Comparison of ENCODE assay signal across 18 cellular contexts in the genomic region with DNA sequence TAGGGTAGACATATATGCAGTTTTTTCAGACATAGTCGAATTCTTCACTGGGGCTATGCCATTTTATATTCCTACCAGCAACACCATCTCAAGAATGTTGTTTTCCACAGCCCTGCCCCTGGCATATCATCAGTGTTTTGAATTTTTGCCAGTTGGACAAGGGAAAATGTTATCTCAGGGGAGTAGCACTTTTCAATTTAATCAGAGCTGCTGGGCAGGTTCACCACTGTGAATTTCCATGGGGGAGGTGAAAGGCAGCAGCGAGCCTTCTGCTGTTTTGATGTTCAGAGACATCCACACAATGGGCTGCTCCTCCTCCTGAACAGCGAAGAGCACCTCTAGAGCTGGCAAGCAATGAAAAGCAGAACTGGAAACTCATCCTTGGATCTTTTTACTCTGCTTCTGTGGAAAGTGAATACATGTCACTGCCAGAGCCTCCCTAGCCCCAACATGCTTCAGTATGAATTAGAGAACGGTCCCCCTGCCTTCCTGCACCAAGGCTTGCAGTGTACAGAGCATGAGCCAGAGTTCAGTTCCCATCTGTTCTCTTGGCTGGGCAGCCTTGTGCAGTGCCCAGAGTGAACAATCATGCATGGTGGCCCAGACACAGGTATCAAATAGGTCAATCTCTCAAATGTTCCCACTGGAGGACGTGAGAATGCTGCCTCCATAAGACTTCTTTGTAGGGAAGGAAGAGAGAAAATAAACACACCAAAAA. TPM values are rescaled to one million over a fixed set of nuclear protein-coding genes. Genes with fewer than 3 reads are reported as not detected.
DNase-seq lines count a peak whose midpoint lies in the region; ATAC-seq and TF ChIP-seq lines count a peak whose summit lies in the region.
"Had no signal": no experiment of that assay in that cellular context is flagged by ENCODE, and none has a peak within 500 bp of the region (broad histone marks: within the 10 kb centered on the region; RNA-seq: fewer than 3 reads in every experiment).

No MANE protein-coding gene starts in this region.

- no peaks in the 10 kb centered on the region for H3K27me3 Mint-ChIP-seq in nephron (ENCODE audit: low read depth)
- no peaks in the 10 kb centered on the region for H3K27me3 Mint-ChIP-seq in activated CD8-positive, alpha-beta T cell treated with anti-CD3 and anti-CD28 coated beads, Interleukin-2, amount 10 ng/mL, durations not matched to agents 7 days and 5 days (ENCODE audit: low read depth)
- H3K27me3 Mint-ChIP-seq in T-helper 17 cell, result peaks cover 7% of the 10 kb centered on the region

- ATAC-seq in heart left ventricle (peak; percentile 64 to 75 (median 71)), T-helper 17 cell (no peak)
- ATAC-seq in activated CD8-positive, alpha-beta T cell treated with anti-CD3 and anti-CD28 coated beads, Interleukin-2, amount 10 ng/mL, durations not matched to agents 7 days and 5 days, result no peak
- ATAC-seq: HCT116 had no signal

- DNase-seq in heart left ventricle, result no peak
- DNase-seq in left ventricle myocardium inferior, result no peak
- DNase-seq in cerebellum (ENCODE audit: low spot score), result peak; percentile 80
- DNase-seq in ovary, result no peak
- no peak for DNase-seq in activated CD8-positive, alpha-beta T cell treated with anti-CD3 and anti-CD28 coated beads, Interleukin-2, amount 10 ng/mL, durations not matched to agents 7 days and 5 days
- DNase-seq in stimulated activated CD4-positive, alpha-beta T cell treated with anti-CD3 and anti-CD28 coated beads, Interleukin-4, amount 100 ng/mL, for 1 hour, result no peak
- no peak for DNase-seq in T-helper 17 cell
- DNase-seq: Calu3, DMS79 treated with DMSO at 0.1 percent for 48 hours, GDM1, NCI-H1048, NCI-H146, NCI-H2107, NCI-H774, SIG-M5 had no signal

- peak overlapping the region; percentile 9 to 63 (median 48) for H3K27ac Mint-ChIP-seq in nephron
- H3K27ac Mint-ChIP-seq in activated CD8-positive, alpha-beta T cell treated with anti-CD3 and anti-CD28 coated beads, Interleukin-2, amount 10 ng/mL, durations not matched to agents 7 days and 5 days, result no peak overlapping the region
- H3K27ac Mint-ChIP-seq in T-helper 17 cell, result no peak overlapping the region
- H3K27ac Mint-ChIP-seq: CD14-positive monocyte had no signal

- POLR2A ChIA-PET in activated CD8-positive, alpha-beta T cell treated with anti-CD3 and anti-CD28 coated beads, Interleukin-2, amount 10 ng/mL, durations not matched to agents 7 days and 5 days (lab: Charles Lee), result no interaction called here

- H3K27me3 ChIP-seq in heart left ventricle, result no peaks in the 10 kb centered on the region
- no peaks in the 10 kb centered on the region for H3K27me3 ChIP-seq in left ventricle myocardium inferior (ENCODE audit: low read depth)
- no peaks in the 10 kb centered on the region for H3K27me3 ChIP-seq in ovary

- H3K9me3 Mint-ChIP-seq in nephron, result no peaks in the 10 kb centered on the region
- no peaks in the 10 kb centered on the region for H3K9me3 Mint-ChIP-seq in activated CD8-positive, alpha-beta T cell treated with anti-CD3 and anti-CD28 coated beads, Interleukin-2, amount 10 ng/mL, durations not matched to agents 7 days and 5 days (ENCODE audit: insufficient read depth)
- H3K9me3 Mint-ChIP-seq: CD14-positive monocyte had no signal

- TF ChIP-seq POLR2A in heart left ventricle (IDR thresholded peaks at IDR 0.05), result no peak
- TF ChIP-seq POLR2A in ovary (IDR thresholded peaks at IDR 0.05), result no peak

- H3K36me3 Mint-ChIP-seq in nephron (ENCODE audit: low read depth) (peaks cover 40% of the 10 kb centered on the region), T-helper 17 cell (ENCODE audit: low read depth) (no peaks in the 10 kb centered on the region)
- H3K36me3 Mint-ChIP-seq in activated CD8-positive, alpha-beta T cell treated with anti-CD3 and anti-CD28 coated beads, Interleukin-2, amount 10 ng/mL, durations not matched to agents 7 days and 5 days (ENCODE audit: low read depth), result no peaks in the 10 kb centered on the region
- H3K36me3 Mint-ChIP-seq: CD14-positive monocyte had no signal

- intact Hi-C loops in heart left ventricle (cut with DNase I), result no loop called here
- intact Hi-C loops in left ventricle myocardium inferior (cut with micrococcal nuclease), result no loop called here
- intact Hi-C loops in ovary (cut with DNase I), result no loop called here

- CTCF ChIA-PET in activated CD8-positive, alpha-beta T cell treated with anti-CD3 and anti-CD28 coated beads, Interleukin-2, amount 10 ng/mL, durations not matched to agents 7 days and 5 days (lab: Charles Lee), result no interaction called here

- H3K4me1 ChIP-seq in heart left ventricle (peaks cover 0 to 35% (median 9%) of the 10 kb centered on the region in 12 donors), left ventricle myocardium inferior (peaks cover 39% of the 10 kb centered on the region), ovary (ENCODE audit: insufficient read depth) (peaks cover 14% of the 10 kb centered on the region)

- WGBS in heart left ventricle, 4 donors, result 44 to 58% (median 51%) methylated on average over 5 of the region's 5 CpGs
- WGBS in ovary, 3 donors, result 68 to 72% (median 69%) methylated on average over 5 of the region's 5 CpGs

- H3K27ac ChIP-seq in heart left ventricle (no peak overlapping the region), left ventricle myocardium inferior (replicated peaks) (no peak overlapping the region), ovary (no peak overlapping the region)

- H3K9me3 ChIP-seq in heart left ventricle (no peaks in the 10 kb centered on the region), left ventricle myocardium inferior (replicated peaks) (no peaks in the 10 kb centered on the region), ovary (no peaks in the 10 kb centered on the region), T-helper 17 cell (ENCODE audit: control insufficient read depth, low read length, poor library complexity, severe bottlenecking) (no peaks in the 10 kb centered on the region)

- H3K4me1 Mint-ChIP-seq in nephron (peaks cover 51% of the 10 kb centered on the region), T-helper 17 cell (peaks cover 2% of the 10 kb centered on the region)
- no peaks in the 10 kb centered on the region for H3K4me1 Mint-ChIP-seq in activated CD8-positive, alpha-beta T cell treated with anti-CD3 and anti-CD28 coated beads, Interleukin-2, amount 10 ng/mL, durations not matched to agents 7 days and 5 days (ENCODE audit: low read depth)
- H3K4me1 Mint-ChIP-seq: CD14-positive monocyte had no signal

- H3K36me3 ChIP-seq in heart left ventricle (peaks cover 0 to 4% (median 0%) of the 10 kb centered on the region in 9 donors), left ventricle myocardium inferior (no peaks in the 10 kb centered on the region), ovary (no peaks in the 10 kb centered on the region)

- no peak for TF ChIP-seq CTCF in heart left ventricle (IDR thresholded peaks at IDR 0.05)
- TF ChIP-seq CTCF in left ventricle myocardium inferior (IDR thresholded peaks at IDR 0.05; ENCODE audit: borderline replicate concordance), result no peak
- no peak for TF ChIP-seq CTCF in nephron (IDR thresholded peaks at IDR 0.05; ENCODE audit: unreplicated experiment in 3 of 3)
- TF ChIP-seq CTCF in ovary (IDR thresholded peaks at IDR 0.05), result no peak

- H3K4me3 Mint-ChIP-seq in nephron (no peak overlapping the region), T-helper 17 cell (no peak overlapping the region)
- no peak overlapping the region for H3K4me3 Mint-ChIP-seq in activated CD8-positive, alpha-beta T cell treated with anti-CD3 and anti-CD28 coated beads, Interleukin-2, amount 10 ng/mL, durations not matched to agents 7 days and 5 days
- H3K4me3 Mint-ChIP-seq: CD14-positive monocyte had no signal

- no peak for TF ChIP-seq EP300 in ovary (IDR thresholded peaks at IDR 0.05)

- H3K4me3 ChIP-seq in heart left ventricle, result no peak overlapping the region
- H3K4me3 ChIP-seq in left ventricle myocardium inferior, result no peak overlapping the region
- H3K4me3 ChIP-seq in ovary, result no peak overlapping the region

RNA-seq across cellular contexts. Expression of a gene that starts 56.1 kb away (rescaled TPM):
- 1 to 10 TPM; 1.4 to 6.1 (median 2.9) TPM for total RNA-seq in heart left ventricle
- polyA plus RNA-seq in heart left ventricle, result 1 to 10 TPM in 1 of 2 donors, under 1 TPM in 1; 0.76 to 2.2 TPM
- 6.8 TPM for total RNA-seq in left ventricle myocardium inferior
- total RNA-seq in cerebellum, result 20.1 TPM
- 1 to 10 TPM; 3.8 to 9.2 (median 8.2) TPM for total RNA-seq in ovary
- polyA plus RNA-seq in ovary, result 1 to 10 TPM; 2.9 to 7.8 TPM
- 10 to 100 TPM; 37.2 to 40.2 TPM for total RNA-seq in activated CD8-positive, alpha-beta T cell treated with anti-CD3 and anti-CD28 coated beads, Interleukin-2, amount 10 ng/mL, durations not matched to agents 7 days and 5 days
- 10 to 100 TPM; 13.8 to 23.0 TPM for total RNA-seq in T-helper 17 cell

Comparison
In these comparisons a context has a peak if more than half of its experiments do, and no peak if none do; other contexts are left out.
1. ATAC-seq: peak in heart left ventricle (4 of 4); none in activated CD8-positive, alpha-beta T cell treated with anti-CD3 and anti-CD28 coated beads, Interleukin-2, amount 10 ng/mL, durations not matched to agents 7 days and 5 days (single experiment) and T-helper 17 cell (single experiment).
2. H3K27ac Mint-ChIP-seq: peak in nephron (3 of 3); none in activated CD8-positive, alpha-beta T cell treated with anti-CD3 and anti-CD28 coated beads, Interleukin-2, amount 10 ng/mL, durations not matched to agents 7 days and 5 days (single experiment) and T-helper 17 cell (single experiment).